16 cellular contexts compared by ENCODE assay signal in genomic region chr5:141841376-141841775, GRCh38. TPM values are rescaled to one million over a fixed set of nuclear protein-coding genes. Genes with fewer than 3 reads are reported as not detected.
A peak's percentile ranks its signal among the peaks of the same experiment; 100 is the strongest.
DNase-seq lines count a peak whose midpoint lies in the region; ATAC-seq and TF ChIP-seq lines count a peak whose summit lies in the region.
"Had no signal": no experiment of that assay in that cellular context is flagged by ENCODE, and none has a peak within 500 bp of the region (broad histone marks: within the 10 kb centered on the region; RNA-seq: fewer than 3 reads in every experiment).

No MANE protein-coding gene starts in this region.

- ATAC-seq in WTC11 (no peak), left colon (peak; percentile 83), GM19452 (IDR thresholded peaks at IDR 0.05; ENCODE audit: unreplicated experiment) (no peak)
- ATAC-seq: CD8-positive, alpha-beta T cell had no signal

- H3K27me3 ChIP-seq in HUES64 (ENCODE audit: insufficient read depth, low read length) = no peaks in the 10 kb centered on the region

- H3K4me1 Mint-ChIP-seq in WTC11 = peaks cover 98% of the 10 kb centered on the region
- H3K4me1 Mint-ChIP-seq in activated naive CD8-positive, alpha-beta T cell treated with anti-CD3 and anti-CD28 coated beads for 36 hours = peaks cover 17% of the 10 kb centered on the region

- no peaks in the 10 kb centered on the region for H3K36me3 ChIP-seq in HUES64 (ENCODE audit: insufficient read depth, low read length)

- intact Hi-C loops in left colon (cut with DNase I, micrococcal nuclease) = no loop called here

- CTCF ChIA-PET in WTC11 (lab: Charles Lee) = interaction anchor here (0.7 to 6.0 kb wide), 3 partner anchors 15 to 39 kb away, joined by 3 to 83 read pairs (median 19); partner anchors contain the start of gene PCDH1

- H3K27me3 Mint-ChIP-seq in WTC11 (ENCODE audit: low read depth) = no peaks in the 10 kb centered on the region
- H3K27me3 Mint-ChIP-seq in activated naive CD8-positive, alpha-beta T cell treated with anti-CD3 and anti-CD28 coated beads for 36 hours = peaks cover 3% of the 10 kb centered on the region
- H3K27me3 Mint-ChIP-seq: stimulated activated naive CD8-positive, alpha-beta T cell treated with anti-CD3 and anti-CD28 coated beads, Interleukin-15, Interleukin-2, amounts not matched to agents 100 ng/mL and 50 ng/mL, for 24 hours had no signal

- POLR2A ChIA-PET in WTC11 (lab: Charles Lee) = interaction anchor here (0.7 to 3.4 kb wide), 3 partner anchors 8 to 34 kb away, joined by 3 to 54 read pairs (median 4); no protein-coding TSS in a partner anchor

- H3K4me1 ChIP-seq in HUES64 (ENCODE audit: insufficient read depth, low read length) = peaks cover 88% of the 10 kb centered on the region

- H3K9me3 ChIP-seq in HUES64 (ENCODE audit: insufficient read depth, low read depth, low read length) = no peaks in the 10 kb centered on the region

- H3K9me3 Mint-ChIP-seq in WTC11 = no peaks in the 10 kb centered on the region
- H3K9me3 Mint-ChIP-seq in activated naive CD8-positive, alpha-beta T cell treated with anti-CD3 and anti-CD28 coated beads for 36 hours = no peaks in the 10 kb centered on the region
- H3K9me3 Mint-ChIP-seq: CD8-positive, alpha-beta T cell; stimulated activated naive CD8-positive, alpha-beta T cell treated with anti-CD3 and anti-CD28 coated beads, Interleukin-15, Interleukin-2, amounts not matched to agents 100 ng/mL and 50 ng/mL, for 24 hours had no signal

- peak overlapping the region; percentile 100 for H3K27ac Mint-ChIP-seq in WTC11
- no peak overlapping the region for H3K27ac Mint-ChIP-seq in activated naive CD8-positive, alpha-beta T cell treated with anti-CD3 and anti-CD28 coated beads for 36 hours
- H3K27ac Mint-ChIP-seq: activated naive CD8-positive, alpha-beta T cell; CD8-positive, alpha-beta T cell; stimulated activated naive CD8-positive, alpha-beta T cell treated with anti-CD3 and anti-CD28 coated beads, Interleukin-15, Interleukin-2, amounts not matched to agents 100 ng/mL and 50 ng/mL, for 24 hours had no signal

- no peak overlapping the region for H3K4me3 Mint-ChIP-seq in WTC11
- H3K4me3 Mint-ChIP-seq in activated naive CD8-positive, alpha-beta T cell treated with anti-CD3 and anti-CD28 coated beads for 36 hours = no peak overlapping the region
- H3K4me3 Mint-ChIP-seq: activated naive CD8-positive, alpha-beta T cell; CD8-positive, alpha-beta T cell; stimulated activated naive CD8-positive, alpha-beta T cell treated with anti-CD3 and anti-CD28 coated beads, Interleukin-15, Interleukin-2, amounts not matched to agents 100 ng/mL and 50 ng/mL, for 24 hours had no signal

- peak overlapping the region; percentile 8; the same call in 1 of the 2 replicates for H3K9ac ChIP-seq in HUES64 (ENCODE audit: low read depth, low read length)

- H3K27ac ChIP-seq in HUES64 (ENCODE audit: low read depth, low read length) = peak overlapping the region; percentile 56
- peak overlapping the region; percentile 22 for H3K27ac ChIP-seq in substantia nigra (ENCODE audit: low read depth, low read length, poor library complexity, severe bottlenecking)

- no peaks in the 10 kb centered on the region for H3K36me3 Mint-ChIP-seq in WTC11
- H3K36me3 Mint-ChIP-seq in activated naive CD8-positive, alpha-beta T cell treated with anti-CD3 and anti-CD28 coated beads for 36 hours = no peaks in the 10 kb centered on the region
- H3K36me3 Mint-ChIP-seq: activated naive CD8-positive, alpha-beta T cell; CD8-positive, alpha-beta T cell had no signal

- no peak overlapping the region for H3K4me3 ChIP-seq in HUES64 (ENCODE audit: low read length)

- no peak for DNase-seq in WTC11 (ENCODE audit: low spot score)
- peak; percentile 89 to 90 for DNase-seq in left colon
- peak in 1 of 49 donors; percentile 87 for DNase-seq in substantia nigra (lab: John Stamatoyannopoulos, UW)
- DNase-seq in activated naive CD8-positive, alpha-beta T cell treated with anti-CD3 and anti-CD28 coated beads for 36 hours = no peak
- no peak for DNase-seq in stimulated activated CD4-positive, alpha-beta T cell treated with anti-CD3 and anti-CD28 coated beads, Interleukin-2, amount 100 ng/mL, for 48 hours
- no peak for DNase-seq in activated CD4-positive, alpha-beta T cell treated with anti-CD3 and anti-CD28 coated beads, Interleukin-2, amount 50 U/mL, for 4 hours
- DNase-seq: CD8-positive, alpha-beta T cell; NCI-H1694; OCI-M1; stimulated activated CD4-positive, alpha-beta T cell treated with anti-CD3 and anti-CD28 coated beads, Interleukin-2, amount 100 ng/mL, for 24 hours; T1000 had no signal

- no peak for TF ChIP-seq CTCF in WTC11 (IDR thresholded peaks at IDR 0.05)

- 45% methylated on average over 8 of the region's 8 CpGs for WGBS in HUES64

TF ChIP-seq in WTC11, 78 proteins besides CTCF, POLR2A, EP300 and RAD21:
- TF ChIP-seq ESRRA (CRISPR knock-in tag; IDR thresholded peaks at IDR 0.05; ENCODE audit: borderline replicate concordance) (no peak), ZSCAN18 (CRISPR knock-in tag; IDR thresholded peaks at IDR 0.05) (no peak), ZNF512 (CRISPR knock-in tag; IDR thresholded peaks at IDR 0.05; ENCODE audit: borderline replicate concordance) (no peak), TP53 (CRISPR knock-in tag; IDR thresholded peaks at IDR 0.05) (no peak), SP1 (CRISPR knock-in tag; conservative IDR thresholded peaks at IDR 0.05) (no peak)
TF ChIP-seq in WTC11: peak in this region for 0.

RNA-seq across cellular contexts. Expression of gene PCDH1, which starts 36.8 kb away (rescaled TPM):
- 72.2 TPM for polyA plus RNA-seq in HUES64 (2013, experiment 1 of 2)
- polyA plus RNA-seq in HUES64 (2013, experiment 2 of 2) = 59.3 TPM
- total RNA-seq in WTC11 (2021) (105 to 108 TPM (median 108 TPM) in 3 replicates), left colon (100 to 1,000 TPM; 133 to 147 TPM)
- not detected for total RNA-seq in activated naive CD8-positive, alpha-beta T cell treated with anti-CD3 and anti-CD28 coated beads for 36 hours
- total RNA-seq: activated CD8-positive, alpha-beta memory T cell treated with anti-CD3 and anti-CD28 coated beads for 36 hours had no signal

Comparison
In these comparisons a context has a peak if more than half of its experiments do, and no peak if none do; other contexts are left out.
1. DNase-seq: peak in left colon (2 of 2); none in WTC11 (single experiment), activated naive CD8-positive, alpha-beta T cell treated with anti-CD3 and anti-CD28 coated beads for 36 hours (single experiment), stimulated activated CD4-positive, alpha-beta T cell treated with anti-CD3 and anti-CD28 coated beads, Interleukin-2, amount 100 ng/mL, for 48 hours (0 of 2) and activated CD4-positive, alpha-beta T cell treated with anti-CD3 and anti-CD28 coated beads, Interleukin-2, amount 50 U/mL, for 4 hours (0 of 2).
2. RNA of gene PCDH1, which starts 36.8 kb away (total RNA-seq): 133 to 147 TPM in left colon and 105 to 108 TPM in WTC11; not detected in activated naive CD8-positive, alpha-beta T cell treated with anti-CD3 and anti-CD28 coated beads for 36 hours; every median in the first group is over 10 times any median in the second.